26 cellular contexts compared by ENCODE assay signal in genomic region chr5:143329843-143330242, GRCh38.
"Had no signal": no experiment of that assay in that cellular context is flagged by ENCODE, and none has a peak within 500 bp of the region (broad histone marks: within the 10 kb centered on the region; RNA-seq: fewer than 3 reads in every experiment).

No MANE protein-coding gene starts in this region.

- H3K27ac ChIP-seq: breast epithelium, esophagus muscularis mucosa, thoracic aorta had no signal

- H3K27me3 ChIP-seq: breast epithelium, esophagus muscularis mucosa, gastrocnemius medialis had no signal

- ATAC-seq: activated CD8-positive, alpha-beta T cell treated with anti-CD3 and anti-CD28 coated beads for 36 hours; activated naive CD8-positive, alpha-beta T cell treated with anti-CD3 and anti-CD28 coated beads, Interleukin-2, amount 50 U/mL, for 24 hours; activated T-cell treated with anti-CD3 and anti-CD28 coated beads, Interleukin-2, amount 50 U/mL, for 4 hours; gastrocnemius medialis; left colon; right cardiac atrium; stimulated activated naive CD8-positive, alpha-beta T cell treated with anti-CD3 and anti-CD28 coated beads, Interleukin-15, Interleukin-2, amounts not matched to agents 100 U/mL and 50 U/mL, for 24 hours had no signal

- H3K4me3 Mint-ChIP-seq: activated B cell treated with CpG ODN at 0.5 μM for 24 hours; activated CD8-positive, alpha-beta T cell treated with anti-CD3 and anti-CD28 coated beads for 36 hours; activated naive CD4-positive, alpha-beta T cell treated with anti-CD3 and anti-CD28 coated beads, Interleukin-2, amount 50 U/mL, for 24 hours; activated naive CD8-positive, alpha-beta T cell treated with anti-CD3 and anti-CD28 coated beads, Interleukin-2, amount 50 U/mL, for 24 hours; activated T-cell treated with anti-CD3 and anti-CD28 coated beads, Interleukin-2, amount 50 U/mL, for 4 hours; endodermal cell; mesothelial cell of epicardium; naive B cell had no signal

- H3K4me1 Mint-ChIP-seq: mesothelial cell of epicardium had no signal

- H3K27me3 Mint-ChIP-seq: activated B cell treated with CpG ODN at 0.5 μM for 24 hours; activated CD8-positive, alpha-beta T cell treated with anti-CD3 and anti-CD28 coated beads for 36 hours; activated naive CD4-positive, alpha-beta T cell treated with anti-CD3 and anti-CD28 coated beads, Interleukin-2, amount 50 U/mL, for 24 hours; activated naive CD8-positive, alpha-beta T cell treated with anti-CD3 and anti-CD28 coated beads, Interleukin-2, amount 50 U/mL, for 24 hours; naive B cell had no signal

- H3K9me3 Mint-ChIP-seq: activated naive CD4-positive, alpha-beta T cell treated with anti-CD3 and anti-CD28 coated beads, Interleukin-2, amount 50 U/mL, for 24 hours had no signal

- FAIRE-seq: keratinocyte, urothelium cell line had no signal

- DNase-seq: activated B cell treated with CpG ODN at 0.5 μM for 24 hours; activated CD4-positive, alpha-beta T cell treated with anti-CD3 and anti-CD28 coated beads, Interleukin-2, amount 50 U/mL, for 1 hour; activated CD8-positive, alpha-beta T cell treated with anti-CD3 and anti-CD28 coated beads for 36 hours; activated naive CD8-positive, alpha-beta T cell treated with anti-CD3 and anti-CD28 coated beads, Interleukin-2, amount 50 U/mL, for 24 hours; activated T-cell treated with anti-CD3 and anti-CD28 coated beads, Interleukin-2, amount 50 U/mL, for 4 hours; central memory CD4-positive, alpha-beta T cell; endodermal cell; gastrocnemius medialis; glutamatergic neuron; left colon; mammary epithelial cell; naive B cell; posterior cingulate gyrus; right cardiac atrium; stimulated activated CD4-positive, alpha-beta T cell treated with anti-CD3 and anti-CD28 coated beads, Interleukin-4, amount 100 ng/mL, for 1 hour; stimulated activated naive CD8-positive, alpha-beta T cell treated with anti-CD3 and anti-CD28 coated beads, Interleukin-15, Interleukin-2, amounts not matched to agents 100 U/mL and 50 U/mL, for 24 hours; T-helper 2 cell; trophoblast cell had no signal

- H3K27ac Mint-ChIP-seq: activated B cell treated with CpG ODN at 0.5 μM for 24 hours; activated CD8-positive, alpha-beta T cell treated with anti-CD3 and anti-CD28 coated beads for 36 hours; activated naive CD4-positive, alpha-beta T cell treated with anti-CD3 and anti-CD28 coated beads, Interleukin-2, amount 50 U/mL, for 24 hours; activated naive CD8-positive, alpha-beta T cell treated with anti-CD3 and anti-CD28 coated beads, Interleukin-2, amount 50 U/mL, for 24 hours; activated T-helper 2 cell treated with anti-CD3 and anti-CD28 coated beads, Interferon-gamma antibody, Interleukin-2, Interleukin-4, amounts not matched to agents 10 μg/mL and 5 μg/mL and 100 μg/mL, durations not matched to agents 14 hours and 24 hours and 36 hours; endodermal cell; mesothelial cell of epicardium; naive B cell had no signal

- H3K9me3 ChIP-seq: esophagus muscularis mucosa, gastrocnemius medialis, thoracic aorta had no signal

- H3K4me3 ChIP-seq: breast epithelium, esophagus muscularis mucosa, gastrocnemius medialis, thoracic aorta had no signal

- H3K36me3 ChIP-seq: breast epithelium, esophagus muscularis mucosa, gastrocnemius medialis, thoracic aorta had no signal

- H3K4me1 ChIP-seq: breast epithelium had no signal
